ENCODE assay signal across 31 cellular contexts in the genomic region with DNA sequence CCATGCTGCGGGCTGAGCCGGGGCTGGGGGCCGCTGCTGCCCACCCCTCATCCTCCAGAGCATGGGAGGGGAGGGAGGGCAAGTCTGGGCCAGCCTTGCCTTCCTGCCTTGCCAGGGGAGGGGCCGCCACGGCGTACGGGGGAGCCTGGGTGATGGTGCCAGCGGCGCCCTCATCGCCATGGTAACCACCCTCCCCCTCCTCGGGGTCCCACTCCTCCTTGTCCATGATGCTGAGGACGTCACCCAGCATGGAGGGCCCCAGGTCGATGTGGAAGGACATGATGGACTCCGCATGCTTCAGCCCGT. TPM values are rescaled to one million over a fixed set of nuclear protein-coding genes. Genes with fewer than 3 reads are reported as not detected.
A peak's percentile ranks its signal among the peaks of the same experiment; 100 is the strongest.
DNase-seq lines count a peak whose midpoint lies in the region; TF ChIP-seq lines count a peak whose summit lies in the region.
"Had no signal": no experiment of that assay in that cellular context is flagged by ENCODE, and none has a peak within 500 bp of the region (broad histone marks: within the 10 kb centered on the region; RNA-seq: fewer than 3 reads in every experiment).

No MANE protein-coding gene starts in this region.

- H3K4me3 ChIP-seq in ascending aorta (no peak overlapping the region), esophagus muscularis mucosa (no peak overlapping the region), prostate gland (no peak overlapping the region), tibial nerve (no peak overlapping the region)
- H3K4me3 ChIP-seq: right atrium auricular region, spleen, thyroid gland had no signal

- H3K4me3 Mint-ChIP-seq in osteocyte (ENCODE audit: unreplicated experiment), result no peak overlapping the region
- H3K4me3 Mint-ChIP-seq: activated CD4-positive, alpha-beta memory T cell treated with anti-CD3 and anti-CD28 coated beads for 36 hours; activated naive CD4-positive, alpha-beta T cell treated with anti-CD3 and anti-CD28 coated beads, Interleukin-2, amount 50 U/mL, for 24 hours; dendritic cell treated with granulocyte-macrophage colony-stimulating factor and Interleukin-4, amounts not matched to agents 40 ng/mL and 50 ng/mL, for 4 days; H9; naive thymus-derived CD8-positive, alpha-beta T cell had no signal

- H3K9me3 ChIP-seq in ascending aorta, result no peaks in the 10 kb centered on the region
- H3K9me3 ChIP-seq in esophagus muscularis mucosa, result no peaks in the 10 kb centered on the region
- no peaks in the 10 kb centered on the region for H3K9me3 ChIP-seq in prostate gland
- H3K9me3 ChIP-seq in tibial nerve, result no peaks in the 10 kb centered on the region
- H3K9me3 ChIP-seq: Caco-2, right atrium auricular region, spleen, thyroid gland had no signal

- H3K36me3 Mint-ChIP-seq in osteocyte (ENCODE audit: unreplicated experiment), result peaks cover 10% of the 10 kb centered on the region
- H3K36me3 Mint-ChIP-seq: activated CD4-positive, alpha-beta memory T cell treated with anti-CD3 and anti-CD28 coated beads for 36 hours; activated naive CD4-positive, alpha-beta T cell treated with anti-CD3 and anti-CD28 coated beads, Interleukin-2, amount 50 U/mL, for 24 hours; naive thymus-derived CD8-positive, alpha-beta T cell had no signal

- TF ChIP-seq CTCF in ascending aorta (IDR thresholded peaks at IDR 0.05), result no peak
- TF ChIP-seq CTCF in esophagus muscularis mucosa (IDR thresholded peaks at IDR 0.05), result no peak
- TF ChIP-seq CTCF in prostate gland (IDR thresholded peaks at IDR 0.05), result no peak
- no peak for TF ChIP-seq CTCF in tibial nerve (IDR thresholded peaks at IDR 0.05)
- TF ChIP-seq CTCF in osteocyte (IDR thresholded peaks at IDR 0.05), result no peak

- H3K9me3 Mint-ChIP-seq in osteocyte (ENCODE audit: unreplicated experiment), result no peaks in the 10 kb centered on the region
- H3K9me3 Mint-ChIP-seq: activated CD4-positive, alpha-beta memory T cell treated with anti-CD3 and anti-CD28 coated beads for 36 hours; activated naive CD4-positive, alpha-beta T cell treated with anti-CD3 and anti-CD28 coated beads, Interleukin-2, amount 50 U/mL, for 24 hours; dendritic cell treated with granulocyte-macrophage colony-stimulating factor and Interleukin-4, amounts not matched to agents 40 ng/mL and 50 ng/mL, for 4 days; H9; naive thymus-derived CD8-positive, alpha-beta T cell had no signal

- H3K4me1 ChIP-seq in ascending aorta (peaks cover 4 to 42% of the 10 kb centered on the region in 2 donors), esophagus muscularis mucosa (peaks cover 74 to 90% (median 80%) of the 10 kb centered on the region in 4 donors), prostate gland (replicated peaks) (peaks cover 51% of the 10 kb centered on the region), tibial nerve (peaks cover 0 to 93% (median 66%) of the 10 kb centered on the region in 4 donors)

- peaks cover 62% of the 10 kb centered on the region for H3K4me1 Mint-ChIP-seq in osteocyte (ENCODE audit: unreplicated experiment)

- no peak for DNase-seq in ascending aorta (ENCODE audit: low spot score in 2 of 2)
- no peak for DNase-seq in esophagus muscularis mucosa (ENCODE audit: extremely low spot score)
- DNase-seq in prostate gland (ENCODE audit: low spot score), result no peak
- no peak for DNase-seq in tibial nerve (ENCODE audit: low spot score in 2 of 2)
- DNase-seq in NCI-H446 treated with DMSO at 0.1 percent for 48 hours (lab: John Stamatoyannopoulos, UW), result no peak
- DNase-seq in NCI-H1417 treated with DMSO at 0.1 percent for 48 hours (lab: John Stamatoyannopoulos, UW), result no peak
- DNase-seq in osteocyte (ENCODE audit: extremely low spot score, unreplicated experiment), result no peak
- DNase-seq: activated CD4-positive, alpha-beta memory T cell treated with anti-CD3 and anti-CD28 coated beads for 36 hours; activated CD8-positive, alpha-beta memory T cell treated with anti-CD3 and anti-CD28 coated beads, Interleukin-2, amount 50 U/mL, for 48 hours; anterior cingulate cortex; Caco-2; H9; IMR-90; left ventricle myocardium superior; midbrain; naive thymus-derived CD8-positive, alpha-beta T cell; NCI-H1092 treated with DMSO at 0.1 percent for 48 hours; NCI-H2029 treated with DMSO at 0.1 percent for 48 hours; NCI-H446; NCI-H82; spleen; stimulated activated CD4-positive, alpha-beta T cell treated with anti-CD3 and anti-CD28 coated beads, Interleukin-2, amount 100 ng/mL, for 48 hours; T-helper 1 cell; thyroid gland had no signal

- WGBS in esophagus muscularis mucosa, result 80% methylated on average over 2 of the region's 15 CpGs
- WGBS in prostate gland, result no CpG with 5 or more reads among the region's 15 CpGs
- WGBS in tibial nerve, 2 donors, result 76% methylated on average over 11 of the region's 15 CpGs; no CpG with 5 or more reads in 1 of the 2 donors

- H3K27ac ChIP-seq in ascending aorta, result peak overlapping the region; percentile 3 to 44
- H3K27ac ChIP-seq in esophagus muscularis mucosa (replicated peaks in 1 of 4), result peak overlapping the region; percentile 51 to 80 (median 76)
- H3K27ac ChIP-seq in prostate gland, result peak overlapping the region; percentile 82 to 86
- peak overlapping the region; percentile 62 to 99 (median 85) for H3K27ac ChIP-seq in tibial nerve

- TF ChIP-seq EP300 in esophagus muscularis mucosa (IDR thresholded peaks at IDR 0.05) (no peak), tibial nerve (IDR thresholded peaks at IDR 0.05) (no peak)

- H3K27me3 ChIP-seq in ascending aorta (no peaks in the 10 kb centered on the region), esophagus muscularis mucosa (no peaks in the 10 kb centered on the region), prostate gland (replicated peaks; ENCODE audit: insufficient read depth) (no peaks in the 10 kb centered on the region), tibial nerve (no peaks in the 10 kb centered on the region)
- H3K27me3 ChIP-seq: right atrium auricular region, spleen, thyroid gland had no signal

- TF ChIP-seq POLR2A in esophagus muscularis mucosa (IDR thresholded peaks at IDR 0.05; ENCODE audit: low read depth), result no peak
- no peak for TF ChIP-seq POLR2A in prostate gland (IDR thresholded peaks at IDR 0.05)
- no peak for TF ChIP-seq POLR2A in tibial nerve (IDR thresholded peaks at IDR 0.05)

- H3K27me3 Mint-ChIP-seq in osteocyte (ENCODE audit: unreplicated experiment), result no peaks in the 10 kb centered on the region
- H3K27me3 Mint-ChIP-seq: activated CD4-positive, alpha-beta memory T cell treated with anti-CD3 and anti-CD28 coated beads for 36 hours; dendritic cell treated with granulocyte-macrophage colony-stimulating factor and Interleukin-4, amounts not matched to agents 40 ng/mL and 50 ng/mL, for 4 days had no signal

- H3K36me3 ChIP-seq in ascending aorta, result peaks cover 19 to 20% of the 10 kb centered on the region in 2 donors
- H3K36me3 ChIP-seq in esophagus muscularis mucosa, result peaks cover 18 to 57% (median 35%) of the 10 kb centered on the region in 4 donors
- H3K36me3 ChIP-seq in prostate gland, result no peaks in the 10 kb centered on the region
- peaks cover 0 to 36% (median 0%) of the 10 kb centered on the region in 3 donors for H3K36me3 ChIP-seq in tibial nerve

- intact Hi-C loops in ascending aorta (cut with DNase I), result no loop called here
- intact Hi-C loops in esophagus muscularis mucosa (cut with DNase I), result no loop called here
- intact Hi-C loops in prostate gland (cut with DNase I), result no loop called here

- no peak overlapping the region for H3K27ac Mint-ChIP-seq in osteocyte (ENCODE audit: unreplicated experiment)
- H3K27ac Mint-ChIP-seq: activated CD4-positive, alpha-beta memory T cell treated with anti-CD3 and anti-CD28 coated beads for 36 hours; activated naive CD4-positive, alpha-beta T cell treated with anti-CD3 and anti-CD28 coated beads, Interleukin-2, amount 50 U/mL, for 24 hours had no signal

RNA-seq across cellular contexts. Expression of gene CPSF4L, which starts 23.9 kb away (rescaled TPM):
- not detected for total RNA-seq in ascending aorta
- total RNA-seq in esophagus muscularis mucosa, result not detected
- total RNA-seq in prostate gland, result not detected
- not detected for total RNA-seq in tibial nerve
- not detected in 2 replicates for total RNA-seq in osteocyte
- total RNA-seq: activated CD4-positive, alpha-beta memory T cell treated with anti-CD3 and anti-CD28 coated beads for 36 hours; Caco-2; cardiac septum; fibroblast of lung; H9; IMR-90; left ventricle myocardium superior; naive thymus-derived CD8-positive, alpha-beta T cell; right atrium auricular region; RPMI7951; SK-MEL-5; spleen; thyroid gland had no signal

RNA-seq across cellular contexts. Expression of gene CDC42EP4, which starts 26.2 kb away (rescaled TPM):
- total RNA-seq in ascending aorta (104 TPM), esophagus muscularis mucosa (100 to 1,000 TPM in 2 of 4 donors, 10 to 100 TPM in 2; 48.6 to 129 (median 104) TPM), prostate gland (100 to 1,000 TPM; 119 to 186 TPM), tibial nerve (100 to 1,000 TPM in 3 of 4 donors, 10 to 100 TPM in 1; 93.3 to 121 (median 117) TPM), osteocyte (32.0 and 32.7 TPM in 2 replicates)

Comparison
In these comparisons a context has a peak if more than half of its experiments do, and no peak if none do; other contexts are left out.
1. H3K27ac ChIP-seq: peak in every context shown above with its lines; median percentile 85 in tibial nerve; 84 in prostate gland; 76 in esophagus muscularis mucosa; 24 in ascending aorta.